In the genomic region with DNA sequence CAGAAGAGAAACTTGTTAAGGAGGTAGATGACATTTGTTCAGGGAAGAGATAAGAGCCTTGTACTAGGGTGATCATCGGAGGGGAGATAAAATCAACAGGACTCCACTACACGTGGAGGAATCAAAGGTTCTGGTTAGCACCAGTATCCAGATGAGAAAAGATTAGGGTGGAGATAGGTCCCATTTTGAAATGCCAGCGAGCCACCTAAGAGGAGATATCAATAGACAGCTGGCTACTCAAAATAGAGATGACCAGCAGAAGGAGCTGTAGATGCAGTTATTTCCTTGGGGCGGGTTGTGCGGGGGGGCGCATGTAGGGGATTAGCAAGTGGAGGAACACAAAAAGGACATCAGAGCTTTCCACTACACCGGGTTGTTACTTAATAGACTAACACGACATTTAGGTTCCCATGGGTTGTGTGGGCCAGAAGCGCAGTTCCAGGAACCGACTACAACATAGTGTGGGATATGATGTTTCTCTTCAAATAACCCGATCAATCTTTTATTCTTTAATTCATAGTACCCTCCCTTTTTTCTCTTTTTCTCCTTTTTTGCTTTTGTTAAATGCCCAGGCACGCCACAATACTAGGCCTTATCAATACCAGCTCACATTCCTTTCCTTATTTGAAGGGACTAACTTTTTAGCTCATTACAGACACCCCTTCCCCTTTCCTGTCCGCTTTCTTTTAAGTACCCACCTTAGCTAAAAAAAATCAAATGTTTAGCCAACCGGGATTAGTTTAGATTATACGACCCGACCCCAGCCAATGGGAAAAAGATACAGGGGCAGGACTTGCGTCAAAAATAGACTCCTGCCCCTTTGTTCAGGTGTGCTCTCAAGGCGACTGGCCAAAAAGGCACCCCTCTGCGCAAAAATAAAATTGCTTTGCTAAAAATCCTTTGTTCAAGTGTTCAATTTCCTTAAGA, we compare ENCODE assay signal across 8 cellular contexts. TPM values are rescaled to one million over a fixed set of nuclear protein-coding genes. Genes with fewer than 3 reads are reported as not detected.
A peak's percentile ranks its signal among the peaks of the same experiment; 100 is the strongest.
DNase-seq lines count a peak whose midpoint lies in the region; ATAC-seq, FAIRE-seq and TF ChIP-seq lines count a peak whose summit lies in the region.

No MANE protein-coding gene starts in this region.

- no peaks in the 10 kb centered on the region for H3K9me3 ChIP-seq in breast epithelium
- H3K9me3 ChIP-seq in keratinocyte (ENCODE audit: control insufficient read depth, low read depth, low read length): no peaks in the 10 kb centered on the region

- no peaks in the 10 kb centered on the region for H3K9me3 Mint-ChIP-seq in CD14-positive monocyte

- H3K36me3 ChIP-seq in breast epithelium (no peaks in the 10 kb centered on the region), keratinocyte (ENCODE audit: control insufficient read depth in 2 of 2, extremely low read depth in 1 of 2, insufficient read depth in 2 of 2, low read length in 2 of 2) (no peaks in the 10 kb centered on the region)

- H3K36me3 Mint-ChIP-seq in CD14-positive monocyte: no peaks in the 10 kb centered on the region

- H2AFZ ChIP-seq in keratinocyte (ENCODE audit: control insufficient read depth, low read length): peak overlapping the region; percentile 61

- peak overlapping the region; percentile 95 for H3K4me2 ChIP-seq in keratinocyte (ENCODE audit: control insufficient read depth, extremely low read depth, insufficient read depth, low read depth, low read length)

- H3K27me3 ChIP-seq in breast epithelium (no peaks in the 10 kb centered on the region), keratinocyte (ENCODE audit: control insufficient read depth, extremely low read depth, insufficient read depth, low read length) (no peaks in the 10 kb centered on the region)

- H3K9me1 ChIP-seq in keratinocyte (ENCODE audit: control insufficient read depth, extremely low read depth, insufficient read depth, low read length): no peaks in the 10 kb centered on the region

- FAIRE-seq in keratinocyte (lab: Jason Lieb, UNC): no peak

- TF ChIP-seq CTCF in CD14-positive monocyte (IDR thresholded peaks at IDR 0.05) (peak; percentile 29), breast epithelium (IDR thresholded peaks at IDR 0.05) (no peak), keratinocyte (optimal IDR thresholded peaks at IDR 0.05 in 1 of 3, IDR thresholded peaks at IDR 0.05 in 1 of 3, conservative IDR thresholded peaks at IDR 0.05 in 1 of 3; ENCODE audit: extremely low read depth in 1 of 3, insufficient read depth in 2 of 3, low read length in 3 of 3) (peak in 2 of 3 experiments; percentile 11 to 34)

- H4K20me1 ChIP-seq in keratinocyte (ENCODE audit: control insufficient read depth, extremely low read depth, insufficient read depth, low read length): no peaks in the 10 kb centered on the region

- H3K4me3 ChIP-seq in breast epithelium (peak overlapping the region; percentile 64 to 78 (median 74)), keratinocyte (ENCODE audit: control insufficient read depth in 2 of 3, extremely low read depth in 1 of 3, insufficient read depth in 2 of 3, low read depth in 1 of 3, low read length in 3 of 3) (peak overlapping the region; percentile 29 to 95 (median 31))

- dilution Hi-C loops in keratinocyte (cut with MboI; ENCODE audit: extremely low pct_ligation_motif_present, low sequenced_read_pairs): no loop called here

- H3K27ac ChIP-seq in breast epithelium (peak overlapping the region; percentile 95 to 97), keratinocyte (ENCODE audit: control insufficient read depth, insufficient read depth, low read length) (peak overlapping the region; percentile 81)

- H3K27ac Mint-ChIP-seq in CD14-positive monocyte: peak overlapping the region; percentile 94 to 98 (median 96)

- TF ChIP-seq POLR2A in breast epithelium (IDR thresholded peaks at IDR 0.05): no peak

- peak overlapping the region; percentile 91 to 95 for H3K4me3 Mint-ChIP-seq in CD14-positive monocyte

- DNase-seq in CD14-positive monocyte (ENCODE audit: low spot score): peak; percentile 48
- DNase-seq in OCI-M2 (lab: John Stamatoyannopoulos, UW; ENCODE audit: unreplicated experiment): peak; percentile 36
- DNase-seq in breast epithelium (ENCODE audit: low spot score in 2 of 2): peak in 1 of 2 donors; percentile 31
- DNase-seq in keratinocyte (ENCODE audit: low read depth, low spot score): no peak
- peak; percentile 12 for DNase-seq in stimulated activated naive CD8-positive, alpha-beta T cell treated with anti-CD3 and anti-CD28 coated beads, Interleukin-15, Interleukin-2, amounts not matched to agents 100 U/mL and 50 U/mL, for 24 hours

- H3K4me1 ChIP-seq in breast epithelium (no peaks in the 10 kb centered on the region), keratinocyte (ENCODE audit: control insufficient read depth, extremely low read depth, insufficient read depth, low read length) (peaks cover 8% of the 10 kb centered on the region)

- peaks cover 29% of the 10 kb centered on the region for H3K79me2 ChIP-seq in keratinocyte (ENCODE audit: control insufficient read depth, insufficient read depth, low read length)

- H3K27me3 Mint-ChIP-seq in CD14-positive monocyte (ENCODE audit: low read depth in 3 of 3): peaks cover 0 to 3% (median 1%) of the 10 kb centered on the region in 3 donors

- H3K4me1 Mint-ChIP-seq in CD14-positive monocyte: peaks cover 37% of the 10 kb centered on the region

- peak overlapping the region; percentile 88 for H3K9ac ChIP-seq in keratinocyte (ENCODE audit: control insufficient read depth, extremely low read depth, insufficient read depth, low read length)

- ATAC-seq in GM18867 (IDR thresholded peaks at IDR 0.05; ENCODE audit: unreplicated experiment) (peak; percentile 1), HG03175 (IDR thresholded peaks at IDR 0.05; ENCODE audit: unreplicated experiment) (peak; percentile 4), GM21367 (IDR thresholded peaks at IDR 0.05; ENCODE audit: unreplicated experiment) (no peak)
- ATAC-seq in stimulated activated naive CD8-positive, alpha-beta T cell treated with anti-CD3 and anti-CD28 coated beads, Interleukin-15, Interleukin-2, amounts not matched to agents 100 U/mL and 50 U/mL, for 24 hours: peak; percentile 3

- intact Hi-C loops in CD14-positive monocyte (cut with micrococcal nuclease): loop anchor here (2.0 to 10.0 kb wide), 4 partner anchors 16 to 254 kb away; a partner anchor contains a TSS
- intact Hi-C loops in breast epithelium (cut with DNase I; ENCODE audit: low total_unique reads): no loop called here

RNA-seq across cellular contexts. Expression of a gene that starts 2.0 kb away (rescaled TPM):
- polyA plus RNA-seq in CD14-positive monocyte: under 1 TPM; 0.40 to 0.55 TPM
- 1 to 10 TPM in 2 of 3 donors, under 1 TPM in 1; 0.66 to 2.6 (median 1.6) TPM for total RNA-seq in breast epithelium
- polyA plus RNA-seq in keratinocyte: 1.5 to 10.6 TPM (median 6.3 TPM) in 3 replicates
- polyA plus RNA-seq in keratinocyte (2011; ENCODE audit: low read depth): 1.1 TPM
- polyA plus RNA-seq in keratinocyte (2011; cell fraction: cytosol; rRNA removed): 1.6 and 3.6 TPM in 2 replicates
- polyA plus RNA-seq in keratinocyte (2011; cell fraction: nucleus; rRNA removed): 2.2 and 2.9 TPM in 2 replicates
- 0.62 and 9.2 TPM in 2 replicates for polyA plus RNA-seq in keratinocyte (2012; ENCODE audit: low replicate concordance)
- 0.89 to 10.9 TPM (median 1.1 TPM) in 3 replicates for polyA minus RNA-seq in keratinocyte
- 1.7 TPM for polyA minus RNA-seq in keratinocyte (2011; cell fraction: cytosol; rRNA and poly(A)+ RNA removed)
- polyA minus RNA-seq in keratinocyte (2011; cell fraction: nucleus; rRNA and poly(A)+ RNA removed): 1.2 and 2.8 TPM in 2 replicates

RNA-seq across cellular contexts. Expression of a gene that starts 17.0 kb away (rescaled TPM):
- polyA plus RNA-seq in CD14-positive monocyte: 10 to 100 TPM; 15.6 to 21.8 TPM
- total RNA-seq in breast epithelium: 10 to 100 TPM; 24.0 to 39.5 (median 29.2) TPM
- polyA plus RNA-seq in keratinocyte: 13.7 to 24.4 TPM (median 16.5 TPM) in 3 replicates
- 18.8 TPM for polyA plus RNA-seq in keratinocyte (2011; ENCODE audit: low read depth)
- polyA plus RNA-seq in keratinocyte (2011; cell fraction: cytosol; rRNA removed): 8.0 and 21.7 TPM in 2 replicates
- polyA plus RNA-seq in keratinocyte (2011; cell fraction: nucleus; rRNA removed): 20.9 and 22.6 TPM in 2 replicates
- polyA plus RNA-seq in keratinocyte (2012; ENCODE audit: low replicate concordance): 14.9 and 23.8 TPM in 2 replicates
- 15.1 to 51.9 TPM (median 41.5 TPM) in 3 replicates for polyA minus RNA-seq in keratinocyte
- 20.3 TPM for polyA minus RNA-seq in keratinocyte (2011; cell fraction: cytosol; rRNA and poly(A)+ RNA removed)
- 24.1 and 39.4 TPM in 2 replicates for polyA minus RNA-seq in keratinocyte (2011; cell fraction: nucleus; rRNA and poly(A)+ RNA removed)

Comparison
In these comparisons a context has a peak if more than half of its experiments do, and no peak if none do; other contexts are left out.
1. CTCF ChIP-seq: peak in CD14-positive monocyte (single experiment) and keratinocyte (2 of 3); none in breast epithelium (0 of 3).